Comparison of ENCODE assay signal across 24 cellular contexts in genomic region chr17:64332502-64332901, GRCh38. TPM values are rescaled to one million over a fixed set of nuclear protein-coding genes. Genes with fewer than 3 reads are reported as not detected.
DNase-seq lines count a peak whose midpoint lies in the region; ATAC-seq, FAIRE-seq and TF ChIP-seq lines count a peak whose summit lies in the region.
"Had no signal": no experiment of that assay in that cellular context is flagged by ENCODE, and none has a peak within 500 bp of the region (broad histone marks: within the 10 kb centered on the region; RNA-seq: fewer than 3 reads in every experiment).

No MANE protein-coding gene starts in this region.

- DNase-seq in Right ventricle myocardium superior (peak; percentile 66), cardiac septum (ENCODE audit: low spot score) (no peak), endothelial cell of umbilical vein (ENCODE audit: low read depth, low spot score) (no peak), uterus (no peak), NCI-H187 (lab: John Stamatoyannopoulos, UW) (no peak), AG08395 (ENCODE audit: low spot score) (no peak), NCI-H2196 treated with DMSO at 0.1 percent for 48 hours (lab: John Stamatoyannopoulos, UW; ENCODE audit: unreplicated experiment) (no peak)
- DNase-seq: activated CD4-positive, alpha-beta T cell treated with anti-CD3 and anti-CD28 coated beads for 36 hours; activated CD8-positive, alpha-beta memory T cell treated with anti-CD3 and anti-CD28 coated beads for 24 hours; activated naive CD4-positive, alpha-beta T cell treated with anti-CD3 and anti-CD28 coated beads, Interleukin-2, amount 10 ng/mL, durations not matched to agents 7 days and 5 days; activated T-cell treated with anti-CD3 and anti-CD28 coated beads, Interleukin-2, amount 50 U/mL, for 72 hours; caudate nucleus; islet precursor cell; NCI-H1092 treated with DMSO at 0.1 percent for 48 hours; NCI-H2029 treated with DMSO at 0.1 percent for 48 hours; NCI-H345; SJCRH30; stimulated activated CD4-positive, alpha-beta T cell treated with anti-CD3 and anti-CD28 coated beads, Interleukin-2, amount 100 ng/mL, for 24 hours; T-helper 1 cell had no signal

- H3K27me3 ChIP-seq in endothelial cell of umbilical vein (ENCODE audit: control insufficient read depth in 2 of 2, insufficient read depth in 2 of 2, low read length in 2 of 2) (no peaks in the 10 kb centered on the region), muscle layer of duodenum (ENCODE audit: low read depth, low read length) (no peaks in the 10 kb centered on the region), uterus (no peaks in the 10 kb centered on the region)
- H3K27me3 ChIP-seq: SJCRH30 had no signal

- FAIRE-seq in endothelial cell of umbilical vein (lab: Jason Lieb, UNC) = peak; percentile 66
- FAIRE-seq: D721Med, frontal cortex had no signal

- no peak for TF ChIP-seq CTCF in endothelial cell of umbilical vein (IDR thresholded peaks at IDR 0.05; ENCODE audit: extremely low read depth in 1 of 2, insufficient read depth in 1 of 2, low read depth in 1 of 2, low read length in 2 of 2)
- TF ChIP-seq CTCF in uterus (IDR thresholded peaks at IDR 0.05) = no peak

- H3K79me2 ChIP-seq in endothelial cell of umbilical vein (ENCODE audit: control insufficient read depth, insufficient read depth, low read length) = no peaks in the 10 kb centered on the region

- intact Hi-C loops in Right ventricle myocardium superior (cut with DNase I) = no loop called here
- intact Hi-C loops in cardiac septum (cut with DNase I) = loop anchor here (5.0 kb wide), 1 partner anchor 55 kb away; no protein-coding TSS in a partner anchor
- intact Hi-C loops in endothelial cell of umbilical vein (cut with micrococcal nuclease) = loop anchor here (1.0 kb wide), 1 partner anchor 12 kb away; no protein-coding TSS in a partner anchor
- intact Hi-C loops in uterus (cut with DNase I; ENCODE audit: low total_unique reads) = no loop called here

- H3K9me1 ChIP-seq in endothelial cell of umbilical vein (replicated peaks; ENCODE audit: control insufficient read depth, extremely low read depth, insufficient read depth, low read length) = no peaks in the 10 kb centered on the region

- TF ChIP-seq POLR2A in endothelial cell of umbilical vein (IDR thresholded peaks at IDR 0.05; ENCODE audit: low read depth, low read length) = no peak
- no peak for TF ChIP-seq POLR2A in uterus (IDR thresholded peaks at IDR 0.05)

- dilution Hi-C loops in endothelial cell of umbilical vein (cut with MboI; ENCODE audit: extremely low pct_ligation_motif_present, low sequenced_read_pairs) = no loop called here

- CTCF ChIA-PET in endothelial cell of umbilical vein (lab: Charles Lee) = interaction anchor here (1.2 kb wide), 2 partner anchors 11 to 14 kb away, joined by 3 read pairs; no protein-coding TSS in a partner anchor

- H3K4me2 ChIP-seq in endothelial cell of umbilical vein (ENCODE audit: insufficient read depth, low read length) = peak overlapping the region; percentile 1

- H3K4me3 ChIP-seq in endothelial cell of umbilical vein (replicated peaks in 1 of 3; ENCODE audit: insufficient read depth in 1 of 3, low read depth in 1 of 3, low read length in 3 of 3) (no peak overlapping the region), muscle layer of duodenum (ENCODE audit: low read depth in 1 of 2, low read length in 2 of 2) (no peak overlapping the region), uterus (no peak overlapping the region)
- H3K4me3 ChIP-seq: SJCRH30 had no signal

- no peak overlapping the region for H3K9ac ChIP-seq in endothelial cell of umbilical vein (replicated peaks; ENCODE audit: extremely low read depth, insufficient read depth, low read length)

- H4K20me1 ChIP-seq in endothelial cell of umbilical vein (replicated peaks; ENCODE audit: control insufficient read depth, extremely low read depth, insufficient read depth, low read length) = no peaks in the 10 kb centered on the region

- no peak overlapping the region for H2AFZ ChIP-seq in endothelial cell of umbilical vein (ENCODE audit: low read depth, low read length)

- ATAC-seq in Right ventricle myocardium superior (ENCODE audit: poor library complexity) = peak; percentile 34
- ATAC-seq: activated CD4-positive, alpha-beta T cell treated with anti-CD3 and anti-CD28 coated beads for 36 hours; activated T-cell treated with anti-CD3 and anti-CD28 coated beads, Interleukin-2, amount 50 U/mL, for 72 hours; stimulated activated memory B cell treated with anti-CD40 and anti-IgM and Interleukin-4, amounts not matched to agents 10 μg/mL and 1 μg/mL and 100 μg/mL, for 72 hours had no signal

- peaks cover 82% of the 10 kb centered on the region for H3K4me1 ChIP-seq in endothelial cell of umbilical vein (ENCODE audit: control insufficient read depth, extremely low read depth, insufficient read depth, low read length)
- peaks cover 0 to 3% of the 10 kb centered on the region in 2 donors for H3K4me1 ChIP-seq in muscle layer of duodenum (ENCODE audit: control insufficient read depth in 1 of 2, insufficient read depth in 2 of 2, low read length in 2 of 2)
- H3K4me1 ChIP-seq in uterus = peaks cover 0 to 14% of the 10 kb centered on the region in 2 donors

- H3K27ac ChIP-seq in endothelial cell of umbilical vein (ENCODE audit: insufficient read depth, low read depth, low read length) = peak overlapping the region; percentile 32
- peak overlapping the region; percentile 11 for H3K27ac ChIP-seq in muscle layer of duodenum (ENCODE audit: low read length)
- peak overlapping the region; percentile 4 to 76 for H3K27ac ChIP-seq in uterus
- H3K27ac ChIP-seq: SJCRH30 had no signal

- no TSS peak for BruUV-seq in endothelial cell of umbilical vein (replicated peaks; lab: Mats Ljungman, UMichigan)

- H3K36me3 ChIP-seq in endothelial cell of umbilical vein (ENCODE audit: control insufficient read depth in 2 of 2, extremely low read depth in 1 of 2, insufficient read depth in 2 of 2, low read length in 2 of 2) = peaks cover 4 to 21% of the 10 kb centered on the region in 2 experiments
- no peaks in the 10 kb centered on the region for H3K36me3 ChIP-seq in muscle layer of duodenum (ENCODE audit: control insufficient read depth in 1 of 2, insufficient read depth in 2 of 2, low read length in 2 of 2)
- H3K36me3 ChIP-seq in uterus = no peaks in the 10 kb centered on the region
- H3K36me3 ChIP-seq: SJCRH30 had no signal

- POLR2A ChIA-PET in endothelial cell of umbilical vein (lab: Charles Lee) = interaction anchor here (2.8 kb wide), 1 partner anchor 11 kb away, joined by 12 read pairs; no protein-coding TSS in a partner anchor

- H3K9me3 ChIP-seq in endothelial cell of umbilical vein (replicated peaks; ENCODE audit: control insufficient read depth, insufficient read depth, low read length) = no peaks in the 10 kb centered on the region
- H3K9me3 ChIP-seq in muscle layer of duodenum (ENCODE audit: control insufficient read depth in 1 of 2, low read length in 2 of 2) = no peaks in the 10 kb centered on the region
- no peaks in the 10 kb centered on the region for H3K9me3 ChIP-seq in uterus
- H3K9me3 ChIP-seq: SJCRH30 had no signal

TF ChIP-seq in endothelial cell of umbilical vein, 7 proteins besides CTCF, POLR2A, EP300 and RAD21:
- no peak for TF ChIP-seq GATA2 (IDR thresholded peaks at IDR 0.05; ENCODE audit: insufficient read depth, insufficient read length, low read depth, low read length)
- no peak for TF ChIP-seq JUN (IDR thresholded peaks at IDR 0.05; ENCODE audit: borderline replicate concordance, insufficient read depth, insufficient read length, low read depth)
- TF ChIP-seq EZH2 (IDR thresholded peaks at IDR 0.05; ENCODE audit: borderline replicate concordance, low read depth, low read length, severe bottlenecking) = no peak

RNA-seq across cellular contexts. Expression of gene PECAM1, which starts 58.2 kb away (rescaled TPM):
- total RNA-seq in Right ventricle myocardium superior (89.9 TPM), cardiac septum (117 TPM), endothelial cell of umbilical vein (1,037 and 1,131 TPM in 2 replicates), uterus (100 to 1,000 TPM in 3 of 4 donors, 10 to 100 TPM in 1; 77.6 to 551 (median 190) TPM)
- polyA plus RNA-seq in endothelial cell of umbilical vein = 621 and 832 TPM in 2 replicates
- 493 and 552 TPM in 2 replicates for polyA plus RNA-seq in endothelial cell of umbilical vein (2011; cell fraction: cytosol; rRNA removed)
- polyA plus RNA-seq in endothelial cell of umbilical vein (2011; cell fraction: nucleus; rRNA removed) = 383 and 504 TPM in 2 replicates
- polyA plus RNA-seq in endothelial cell of umbilical vein (2012) = 893 and 1,063 TPM in 2 replicates
- 4,612 and 5,290 TPM in 2 replicates for polyA minus RNA-seq in endothelial cell of umbilical vein
- polyA minus RNA-seq in endothelial cell of umbilical vein (2011; cell fraction: cytosol; rRNA and poly(A)+ RNA removed) = not detected
- polyA minus RNA-seq in endothelial cell of umbilical vein (2011; cell fraction: nucleus; rRNA and poly(A)+ RNA removed) = 645 and 1,088 TPM in 2 replicates
- total RNA-seq: A172 had no signal

Comparison
In these comparisons a context has a peak if more than half of its experiments do, and no peak if none do; other contexts are left out.
1. intact Hi-C loops: an anchor here in cardiac septum (5.0 kb wide) and endothelial cell of umbilical vein (1.0 kb wide); none called in Right ventricle myocardium superior and uterus.